Comparison of ENCODE assay signal across 10 cellular contexts in genomic region chr19:5225486-5226345, GRCh38.
DNase-seq lines count a peak whose midpoint lies in the region; ATAC-seq and TF ChIP-seq lines count a peak whose summit lies in the region.
"Had no signal": no experiment of that assay in that cellular context is flagged by ENCODE, and none has a peak within 500 bp of the region (broad histone marks: within the 10 kb centered on the region; RNA-seq: fewer than 3 reads in every experiment).

No MANE protein-coding gene starts in this region.

- no peak overlapping the region for H3K27ac Mint-ChIP-seq in endothelial cell (ENCODE audit: unreplicated experiment)

- H3K27me3 Mint-ChIP-seq in endothelial cell (ENCODE audit: unreplicated experiment) = peaks cover 9% of the 10 kb centered on the region

- no peaks in the 10 kb centered on the region for H3K4me1 ChIP-seq in OCI-LY1 (ENCODE audit: insufficient read depth, low read length, severe bottlenecking)
- H3K4me1 ChIP-seq: testis had no signal

- H3K4me3 ChIP-seq in OCI-LY1 (ENCODE audit: low read depth, low read length, poor library complexity, severe bottlenecking) (no peak overlapping the region), retinal pigment epithelial cell (ENCODE audit: low read length) (no peak overlapping the region)
- H3K4me3 ChIP-seq: testis had no signal

- no peaks in the 10 kb centered on the region for H3K9me2 ChIP-seq in OCI-LY1 (ENCODE audit: low read depth, low read length)

- no peak for ATAC-seq in activated CD4-positive, CD25-positive, alpha-beta regulatory T cell treated with anti-CD3 and anti-CD28 coated beads, Interleukin-2, amount 50 U/mL, for 24 hours
- ATAC-seq: right cardiac atrium had no signal

- no peaks in the 10 kb centered on the region for H3K79me2 ChIP-seq in OCI-LY1 (ENCODE audit: insufficient read depth, low read length)

- H3K27me3 ChIP-seq in OCI-LY1 (ENCODE audit: insufficient read depth, low read length) = no peaks in the 10 kb centered on the region
- H3K27me3 ChIP-seq: testis had no signal

- H3K4me1 Mint-ChIP-seq in endothelial cell (ENCODE audit: unreplicated experiment) = peaks cover 3% of the 10 kb centered on the region

- no peaks in the 10 kb centered on the region for H4K20me1 ChIP-seq in OCI-LY1 (ENCODE audit: insufficient read depth, low read length)

- no peak overlapping the region for H3K27ac ChIP-seq in OCI-LY1 (ENCODE audit: low read depth, low read length, poor library complexity, severe bottlenecking)
- H3K27ac ChIP-seq: testis had no signal

- DNase-seq in NCI-H510A treated with DMSO at 0.1 percent for 48 hours (lab: John Stamatoyannopoulos, UW) (peak; percentile 9), NCI-H510A (lab: John Stamatoyannopoulos, UW) (no peak), endothelial cell (ENCODE audit: low spot score) (peak; percentile 56), retinal pigment epithelial cell (ENCODE audit: low read depth) (no peak), NCI-H1417 treated with DMSO at 0.1 percent for 48 hours (lab: John Stamatoyannopoulos, UW) (no peak), NCI-H524 treated with DMSO at 0.1 percent for 48 hours (lab: John Stamatoyannopoulos, UW) (no peak)
- DNase-seq: testis had no signal

- no peaks in the 10 kb centered on the region for H3K9me3 Mint-ChIP-seq in endothelial cell (ENCODE audit: unreplicated experiment)

- no peaks in the 10 kb centered on the region for H3F3A ChIP-seq in OCI-LY1 (ENCODE audit: insufficient read depth, low read length)

- H3K4me3 Mint-ChIP-seq in endothelial cell (ENCODE audit: unreplicated experiment) = no peak overlapping the region

- H3K36me3 Mint-ChIP-seq in endothelial cell (ENCODE audit: low read depth, unreplicated experiment) = peaks cover 17% of the 10 kb centered on the region

- no peaks in the 10 kb centered on the region for H3K36me3 ChIP-seq in OCI-LY1 (ENCODE audit: insufficient read depth, low read length)

- H3K4me2 ChIP-seq in OCI-LY1 (ENCODE audit: low read length) = no peak overlapping the region

- no peak overlapping the region for H3K9ac ChIP-seq in OCI-LY1 (ENCODE audit: low read length)

- TF ChIP-seq CTCF in OCI-LY1 (IDR thresholded peaks at IDR 0.05; ENCODE audit: low read length) = peak; percentile 55
- TF ChIP-seq CTCF in endothelial cell (IDR thresholded peaks at IDR 0.05; ENCODE audit: unreplicated experiment) = peak; percentile 55
- peak; percentile 66 for TF ChIP-seq CTCF in retinal pigment epithelial cell (conservative IDR thresholded peaks at IDR 0.05; ENCODE audit: low read depth, low read length)

- H2AFZ ChIP-seq in OCI-LY1 (ENCODE audit: low read length) = no peak overlapping the region

- no peaks in the 10 kb centered on the region for H3K9me3 ChIP-seq in OCI-LY1 (ENCODE audit: low read length)
- H3K9me3 ChIP-seq: testis had no signal

Comparison
In these comparisons a context has a peak if more than half of its experiments do, and no peak if none do; other contexts are left out.
1. DNase-seq: peak in NCI-H510A treated with DMSO at 0.1 percent for 48 hours (single experiment) and endothelial cell (single experiment); none in NCI-H510A (single experiment), retinal pigment epithelial cell (single experiment), NCI-H1417 treated with DMSO at 0.1 percent for 48 hours (single experiment) and NCI-H524 treated with DMSO at 0.1 percent for 48 hours (single experiment).
2. Peak in every context shown above with its lines, with median percentiles within 50 percentile points of each other: CTCF ChIP-seq.